In genomic region chr22:28931844-28932561, GRCh38 we compare ENCODE assay signal across 1 cellular context.
TF ChIP-seq lines count a peak whose summit lies in the region.

No MANE protein-coding gene starts in this region.

TF ChIP-seq in HepG2, 621 proteins besides CTCF, POLR2A, EP300 and RAD21 (continued from another document and continues in another):
- peak; percentile 24; the same call in 1 of the 2 replicates for TF ChIP-seq FOXP4 (CRISPR knock-in tag; IDR thresholded peaks at IDR 0.05)
- no peak for TF ChIP-seq ZSCAN12 (CRISPR knock-in tag; IDR thresholded peaks at IDR 0.05)
- no peak for TF ChIP-seq MYPOP (CRISPR knock-in tag; IDR thresholded peaks at IDR 0.05)
- TF ChIP-seq TEF (CRISPR knock-in tag; IDR thresholded peaks at IDR 0.05): no peak
- TF ChIP-seq ZNF251 (CRISPR knock-in tag; IDR thresholded peaks at IDR 0.05): no peak
- no peak for TF ChIP-seq JARID2 (CRISPR knock-in tag; IDR thresholded peaks at IDR 0.05; ENCODE audit: insufficient replicate concordance)
- no peak for TF ChIP-seq STAT6 (CRISPR knock-in tag; IDR thresholded peaks at IDR 0.05; ENCODE audit: borderline replicate concordance)
- no peak for TF ChIP-seq GFI1 (CRISPR knock-in tag; IDR thresholded peaks at IDR 0.05; ENCODE audit: borderline replicate concordance)
- no peak for TF ChIP-seq ZNF780A (CRISPR knock-in tag; IDR thresholded peaks at IDR 0.05)
- TF ChIP-seq ZNF549 (CRISPR knock-in tag; IDR thresholded peaks at IDR 0.05): no peak
- no peak for TF ChIP-seq HHEX (CRISPR knock-in tag; IDR thresholded peaks at IDR 0.05)
- no peak for TF ChIP-seq PLRG1 (conservative IDR thresholded peaks at IDR 0.05)
- no peak for TF ChIP-seq ZNF432 (CRISPR knock-in tag; IDR thresholded peaks at IDR 0.05; ENCODE audit: borderline replicate concordance)
- no peak for TF ChIP-seq CENPX (CRISPR knock-in tag; IDR thresholded peaks at IDR 0.05)
- TF ChIP-seq ZNF354B (CRISPR knock-in tag; IDR thresholded peaks at IDR 0.05): no peak
- TF ChIP-seq ZNF629 (CRISPR knock-in tag; conservative IDR thresholded peaks at IDR 0.05): peak; percentile 58
- no peak for TF ChIP-seq ZNF121 (CRISPR knock-in tag; IDR thresholded peaks at IDR 0.05)
- no peak for TF ChIP-seq EZH2 (conservative IDR thresholded peaks at IDR 0.05; ENCODE audit: low read depth, low read length)
- no peak for TF ChIP-seq AGO2 (optimal IDR thresholded peaks at IDR 0.05; ENCODE audit: low read depth, low read length)
- TF ChIP-seq THAP11 (CRISPR knock-in tag; IDR thresholded peaks at IDR 0.05): 0 out of 2 replicates have a peak, but pooled peaks have one; percentile 10
- TF ChIP-seq NR0B2 (CRISPR knock-in tag; IDR thresholded peaks at IDR 0.05): no peak
- TF ChIP-seq HOXA9 (CRISPR knock-in tag; IDR thresholded peaks at IDR 0.05; ENCODE audit: borderline replicate concordance): no peak
- no peak for TF ChIP-seq KDM1A (CRISPR knock-in tag; IDR thresholded peaks at IDR 0.05)
- peak; percentile 11 for TF ChIP-seq XRCC5 (optimal IDR thresholded peaks at IDR 0.05; ENCODE audit: low read length)
- no peak for TF ChIP-seq THAP7 (CRISPR knock-in tag; IDR thresholded peaks at IDR 0.05)
- no peak for TF ChIP-seq YEATS2 (CRISPR knock-in tag; IDR thresholded peaks at IDR 0.05; ENCODE audit: borderline replicate concordance)
- TF ChIP-seq NFAT5 (CRISPR knock-in tag; IDR thresholded peaks at IDR 0.05): no peak
- no peak for TF ChIP-seq ZBTB7A (CRISPR knock-in tag; IDR thresholded peaks at IDR 0.05)
- TF ChIP-seq HES4 (CRISPR knock-in tag; IDR thresholded peaks at IDR 0.05; ENCODE audit: borderline replicate concordance): no peak
- no peak for TF ChIP-seq REST (IDR thresholded peaks at IDR 0.05; ENCODE audit: borderline replicate concordance in 1 of 2, low read depth in 1 of 2, low read length in 2 of 2)
- no peak for TF ChIP-seq NFYB (CRISPR knock-in tag; IDR thresholded peaks at IDR 0.05)
- TF ChIP-seq MXD1 (CRISPR knock-in tag; IDR thresholded peaks at IDR 0.05): no peak
- 0 out of 2 replicates have a peak, but pooled peaks have one; percentile 17 for TF ChIP-seq GATA4 (IDR thresholded peaks at IDR 0.05; ENCODE audit: borderline replicate concordance, low read depth)
- TF ChIP-seq ZNF577 (CRISPR knock-in tag; IDR thresholded peaks at IDR 0.05; ENCODE audit: borderline replicate concordance, low read depth): no peak
- TF ChIP-seq ZNF660 (CRISPR knock-in tag; IDR thresholded peaks at IDR 0.05; ENCODE audit: borderline replicate concordance, low read depth): no peak
- TF ChIP-seq TIGD3 (CRISPR knock-in tag; IDR thresholded peaks at IDR 0.05; ENCODE audit: borderline replicate concordance): no peak
- no peak for TF ChIP-seq ATF6 (CRISPR knock-in tag; conservative IDR thresholded peaks at IDR 0.05)
